Comparison of ENCODE assay signal across 1 cellular context in the genomic region with DNA sequence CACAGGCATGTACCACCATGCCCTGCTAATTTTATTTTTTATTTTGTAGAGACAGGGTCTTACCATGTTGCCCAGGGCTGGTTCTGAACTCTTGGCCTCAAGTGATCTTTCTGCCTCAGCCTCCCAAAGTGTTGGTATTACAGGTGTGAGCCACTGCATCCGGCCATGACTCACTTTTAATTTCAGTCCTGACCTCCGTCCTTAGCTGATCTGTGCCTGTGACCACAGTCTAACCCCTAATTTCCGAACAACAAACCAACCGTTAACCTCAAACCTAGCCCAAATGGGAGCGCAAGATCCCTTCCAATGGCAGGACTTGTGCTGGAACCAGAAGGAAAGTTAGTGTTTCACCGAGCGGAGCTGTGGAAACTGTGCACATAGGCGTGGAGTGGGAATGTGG.
TF ChIP-seq lines count a peak whose summit lies in the region.

No MANE protein-coding gene starts in this region.

TF ChIP-seq in H1, 55 proteins besides CTCF, POLR2A, EP300 and RAD21:
- TF ChIP-seq EZH2 (IDR thresholded peaks at IDR 0.05; ENCODE audit: low read depth, low read length, severe bottlenecking), result no peak
- no peak for TF ChIP-seq JUN (IDR thresholded peaks at IDR 0.05; ENCODE audit: low read depth, low read length)
TF ChIP-seq in H1: peak in this region for 0.
